11 cellular contexts compared by ENCODE assay signal in the genomic region with DNA sequence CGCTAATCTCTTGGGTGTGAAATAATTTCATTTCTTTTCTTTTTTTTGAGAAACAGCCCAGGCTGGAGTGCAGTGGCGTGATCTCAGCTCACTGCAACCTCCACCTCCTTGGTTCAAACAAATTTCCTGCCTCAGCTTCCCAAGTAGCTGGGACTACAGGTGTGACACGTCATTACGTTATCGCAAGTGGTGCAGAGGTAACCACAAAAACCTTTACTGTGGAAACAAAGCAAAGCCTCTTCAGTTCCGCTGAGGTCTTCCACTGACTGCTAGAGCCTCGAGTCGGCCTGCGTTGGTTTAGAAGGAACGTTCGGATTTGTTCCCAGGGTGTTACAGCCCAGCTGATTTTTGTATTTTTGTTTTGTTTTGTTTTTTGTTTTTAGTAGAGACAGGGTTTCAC. TPM values are rescaled to one million over a fixed set of nuclear protein-coding genes. Genes with fewer than 3 reads are reported as not detected.
A peak's percentile ranks its signal among the peaks of the same experiment; 100 is the strongest.
DNase-seq lines count a peak whose midpoint lies in the region; ATAC-seq, FAIRE-seq and TF ChIP-seq lines count a peak whose summit lies in the region.
"Had no signal": no experiment of that assay in that cellular context is flagged by ENCODE, and none has a peak within 500 bp of the region (broad histone marks: within the 10 kb centered on the region; RNA-seq: fewer than 3 reads in every experiment).

No MANE protein-coding gene starts in this region.

- no peak overlapping the region for H3K27ac Mint-ChIP-seq in neural crest cell (ENCODE audit: unreplicated experiment)
- H3K27ac Mint-ChIP-seq: activated B cell treated with CpG ODN at 0.5 μM for 24 hours had no signal

- H3K4me1 Mint-ChIP-seq in neural crest cell = peaks cover 20% of the 10 kb centered on the region

- peaks cover 5% of the 10 kb centered on the region for H3K27me3 Mint-ChIP-seq in neural crest cell (ENCODE audit: low read depth)
- H3K27me3 Mint-ChIP-seq: activated B cell treated with CpG ODN at 0.5 μM for 24 hours had no signal

- ATAC-seq in GM21360 (IDR thresholded peaks at IDR 0.05; ENCODE audit: unreplicated experiment) (no peak), HG03469 (IDR thresholded peaks at IDR 0.05; ENCODE audit: unreplicated experiment) (no peak)

- no peak for TF ChIP-seq CTCF in neural crest cell (conservative IDR thresholded peaks at IDR 0.05)

- peaks cover 3% of the 10 kb centered on the region for H3K9me3 Mint-ChIP-seq in neural crest cell
- H3K9me3 Mint-ChIP-seq: activated B cell treated with CpG ODN at 0.5 μM for 24 hours had no signal

- DNase-seq in GM18507 (ENCODE audit: extremely low spot score, insufficient read length, low read depth) = no peak
- peak; percentile 65 for DNase-seq in activated CD4-positive, alpha-beta T cell treated with anti-CD3 and anti-CD28 coated beads for 48 hours
- DNase-seq in activated gamma-delta T cell treated with anti-CD3 and anti-CD28 coated beads, Interleukin-2, amount 50 U/mL, for 16 hours (ENCODE audit: low read depth) = peak; percentile 36
- no peak for DNase-seq in neural crest cell (ENCODE audit: low read depth, low spot score)
- DNase-seq in dermis blood vessel endothelial cell = no peak
- no peak for DNase-seq in NCI-H226
- DNase-seq: activated B cell treated with CpG ODN at 0.5 μM for 24 hours, NCI-H2081 treated with DMSO at 0.1 percent for 48 hours had no signal

- peaks cover 7% of the 10 kb centered on the region for H3K36me3 Mint-ChIP-seq in neural crest cell (ENCODE audit: low read depth)

- peak; percentile 69 for FAIRE-seq in GM18507 (lab: Jason Lieb, UNC)
- FAIRE-seq: endometrium had no signal

- H3K4me3 Mint-ChIP-seq in neural crest cell = peak overlapping the region; percentile 44
- H3K4me3 Mint-ChIP-seq: activated B cell treated with CpG ODN at 0.5 μM for 24 hours had no signal

RNA-seq across cellular contexts. Expression of gene ZNF784, which starts 2.0 kb away (rescaled TPM):
- total RNA-seq in neural crest cell (11.0 and 12.4 TPM in 2 replicates), dermis blood vessel endothelial cell (3.9 and 5.3 TPM in 2 replicates)

RNA-seq across cellular contexts. Expression of gene ZNF580, which starts 14.5 kb away (rescaled TPM):
- total RNA-seq in neural crest cell (39.1 and 41.8 TPM in 2 replicates), dermis blood vessel endothelial cell (2.0 and 3.6 TPM in 2 replicates)

RNA-seq across cellular contexts. Expression of gene ZNF581, which starts 17.1 kb away (rescaled TPM):
- total RNA-seq in neural crest cell (40.8 and 41.9 TPM in 2 replicates), dermis blood vessel endothelial cell (16.3 and 20.8 TPM in 2 replicates)

RNA-seq across cellular contexts. Expression of gene ZNF865, which starts 20.9 kb away (rescaled TPM):
- total RNA-seq in neural crest cell (20.3 TPM in 2 replicates), dermis blood vessel endothelial cell (1.4 and 2.6 TPM in 2 replicates)

RNA-seq across cellular contexts. Expression of gene CCDC106, which starts 21.7 kb away (rescaled TPM):
- total RNA-seq in neural crest cell (18.7 and 18.9 TPM in 2 replicates), dermis blood vessel endothelial cell (7.8 and 13.9 TPM in 2 replicates)

Comparison
In these comparisons a context has a peak if more than half of its experiments do, and no peak if none do; other contexts are left out.
1. DNase-seq: peak in activated CD4-positive, alpha-beta T cell treated with anti-CD3 and anti-CD28 coated beads for 48 hours (single experiment) and activated gamma-delta T cell treated with anti-CD3 and anti-CD28 coated beads, Interleukin-2, amount 50 U/mL, for 16 hours (single experiment); none in GM18507 (single experiment), neural crest cell (single experiment), dermis blood vessel endothelial cell (single experiment) and NCI-H226 (single experiment).